13 cellular contexts compared by ENCODE assay signal in the genomic region with DNA sequence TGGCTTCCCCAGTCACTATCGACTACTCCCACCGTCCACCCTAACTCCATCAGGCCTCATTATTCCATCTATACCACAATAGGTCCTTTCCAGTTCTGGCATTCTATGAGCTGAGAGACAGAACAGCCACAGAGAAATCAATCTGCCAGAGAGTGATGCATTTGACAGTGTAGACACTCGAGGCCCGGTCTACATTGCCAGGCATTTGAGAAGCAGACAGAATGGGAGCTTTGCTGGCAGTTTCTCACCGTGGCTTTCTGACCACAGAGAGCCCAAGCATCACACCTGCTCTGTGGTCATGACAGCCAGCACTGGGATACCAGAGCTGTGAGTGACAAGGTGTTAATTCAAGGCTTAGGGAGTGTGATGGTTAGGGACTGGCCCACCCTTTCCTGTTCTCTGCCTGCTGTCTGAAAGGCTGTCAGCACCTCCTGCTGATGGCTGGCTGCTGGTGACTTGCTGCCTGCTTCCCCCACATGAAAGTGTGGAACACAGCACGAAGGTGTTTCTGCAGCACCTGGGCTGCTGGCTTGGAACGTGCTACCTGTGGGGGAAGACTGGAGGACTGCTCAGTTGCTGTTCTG.
DNase-seq lines count a peak whose midpoint lies in the region; ATAC-seq lines count a peak whose summit lies in the region.
"Had no signal": no experiment of that assay in that cellular context is flagged by ENCODE, and none has a peak within 500 bp of the region (broad histone marks: within the 10 kb centered on the region; RNA-seq: fewer than 3 reads in every experiment).

No MANE protein-coding gene starts in this region.

- CTCF ChIA-PET in activated CD4-positive, alpha-beta memory T cell treated with anti-CD3 and anti-CD28 coated beads for 36 hours (lab: Charles Lee): no interaction called here

- no peaks in the 10 kb centered on the region for H3K36me3 Mint-ChIP-seq in activated CD4-positive, alpha-beta memory T cell treated with anti-CD3 and anti-CD28 coated beads for 36 hours

- POLR2A ChIA-PET in activated CD4-positive, alpha-beta memory T cell treated with anti-CD3 and anti-CD28 coated beads for 36 hours (lab: Charles Lee): no interaction called here

- WGBS in aorta, 2 donors: 40 to 51% methylated on average over 7 of the region's 7 CpGs

- no peaks in the 10 kb centered on the region for H3K27me3 ChIP-seq in aorta (ENCODE audit: control insufficient read depth in 1 of 2, insufficient read depth in 2 of 2, low read length in 1 of 2)

- ATAC-seq in GM18868 (IDR thresholded peaks at IDR 0.05; ENCODE audit: unreplicated experiment) (peak; percentile 45), HG02623 (IDR thresholded peaks at IDR 0.05; ENCODE audit: unreplicated experiment) (peak; percentile 47), aorta (ENCODE audit: low FRiP score) (no peak)
- ATAC-seq: T-helper 17 cell had no signal

- no peaks in the 10 kb centered on the region for H3K36me3 ChIP-seq in aorta (ENCODE audit: control insufficient read depth in 1 of 2, insufficient read depth in 2 of 2, low read length in 1 of 2)

- no peaks in the 10 kb centered on the region for H3K4me1 Mint-ChIP-seq in activated CD4-positive, alpha-beta memory T cell treated with anti-CD3 and anti-CD28 coated beads for 36 hours (ENCODE audit: low read depth)
- H3K4me1 Mint-ChIP-seq: T-helper 17 cell had no signal

- no peak overlapping the region for H3K27ac ChIP-seq in aorta (ENCODE audit: low read depth in 1 of 2, low read length in 2 of 2)

- no peak overlapping the region for H3K4me3 ChIP-seq in aorta (ENCODE audit: low read length in 2 of 2)

- peaks cover 2% of the 10 kb centered on the region for H3K9me3 Mint-ChIP-seq in activated CD4-positive, alpha-beta memory T cell treated with anti-CD3 and anti-CD28 coated beads for 36 hours
- H3K9me3 Mint-ChIP-seq: HFFc6 had no signal

- no peaks in the 10 kb centered on the region for H3K9me3 ChIP-seq in aorta (ENCODE audit: control insufficient read depth, low read length)

- H3K27ac Mint-ChIP-seq in activated CD4-positive, alpha-beta memory T cell treated with anti-CD3 and anti-CD28 coated beads for 36 hours: no peak overlapping the region
- H3K27ac Mint-ChIP-seq: HFFc6, T-helper 17 cell had no signal

- intact Hi-C loops in posterior cingulate gyrus (cut with DNase I) (no loop called here), aorta (cut with DNase I) (no loop called here)
- intact Hi-C loops in activated CD4-positive, alpha-beta memory T cell treated with anti-CD3 and anti-CD28 coated beads for 36 hours (cut with micrococcal nuclease): no loop called here

- peaks cover 2% of the 10 kb centered on the region for H3K27me3 Mint-ChIP-seq in activated CD4-positive, alpha-beta memory T cell treated with anti-CD3 and anti-CD28 coated beads for 36 hours

- DNase-seq in NCI-H2107 (lab: John Stamatoyannopoulos, UW) (peak; percentile 58), kidney tubule cell (ENCODE audit: low spot score) (peak; percentile 68), activated gamma-delta T cell treated with Interleukin-2 at 50 U/mL for 16 hours (no peak), posterior cingulate gyrus (no peak), aorta (no peak)
- DNase-seq in activated CD4-positive, alpha-beta memory T cell treated with anti-CD3 and anti-CD28 coated beads for 36 hours: no peak
- DNase-seq: HFFc6; NCI-H1930; small intestine; stimulated activated naive CD4-positive, alpha-beta T cell; T-helper 17 cell had no signal

- H3K4me3 Mint-ChIP-seq in activated CD4-positive, alpha-beta memory T cell treated with anti-CD3 and anti-CD28 coated beads for 36 hours: no peak overlapping the region
- H3K4me3 Mint-ChIP-seq: HFFc6, T-helper 17 cell had no signal

- no peaks in the 10 kb centered on the region for H3K4me1 ChIP-seq in aorta (ENCODE audit: control insufficient read depth in 1 of 2, insufficient read depth in 2 of 2, low read length in 2 of 2)

Comparison
In these comparisons a context has a peak if more than half of its experiments do, and no peak if none do; other contexts are left out.
1. DNase-seq: peak in NCI-H2107 (single experiment) and kidney tubule cell (single experiment); none in activated gamma-delta T cell treated with Interleukin-2 at 50 U/mL for 16 hours (single experiment), posterior cingulate gyrus (0 of 10), activated CD4-positive, alpha-beta memory T cell treated with anti-CD3 and anti-CD28 coated beads for 36 hours (single experiment) and aorta (0 of 2).